ENCODE assay signal across 2 cellular contexts in genomic region chr5:15687401-15687800, GRCh38.
TF ChIP-seq lines count a peak whose summit lies in the region.

No MANE protein-coding gene starts in this region.

TF ChIP-seq in GM23338, 12 proteins besides CTCF, POLR2A, EP300 and RAD21 (continued from another document):
- TF ChIP-seq ZNF331 (CRISPR knock-in tag; IDR thresholded peaks at IDR 0.05; ENCODE audit: low read depth) (no peak), REST (IDR thresholded peaks at IDR 0.05; ENCODE audit: unreplicated experiment) (no peak), CREB1 (CRISPR knock-in tag; IDR thresholded peaks at IDR 0.05; ENCODE audit: low read depth) (no peak), ZNF462 (CRISPR knock-in tag; IDR thresholded peaks at IDR 0.05) (no peak), NANOG (IDR thresholded peaks at IDR 0.05; ENCODE audit: borderline replicate concordance) (no peak), EZH2 (IDR thresholded peaks at IDR 0.05; ENCODE audit: low read depth, unreplicated experiment) (no peak), JUNB (IDR thresholded peaks at IDR 0.05; ENCODE audit: unreplicated experiment) (no peak), EZH2phosphoT487 (IDR thresholded peaks at IDR 0.05; ENCODE audit: unreplicated experiment) (no peak)
- TF ChIP-seq, protein P1, sequence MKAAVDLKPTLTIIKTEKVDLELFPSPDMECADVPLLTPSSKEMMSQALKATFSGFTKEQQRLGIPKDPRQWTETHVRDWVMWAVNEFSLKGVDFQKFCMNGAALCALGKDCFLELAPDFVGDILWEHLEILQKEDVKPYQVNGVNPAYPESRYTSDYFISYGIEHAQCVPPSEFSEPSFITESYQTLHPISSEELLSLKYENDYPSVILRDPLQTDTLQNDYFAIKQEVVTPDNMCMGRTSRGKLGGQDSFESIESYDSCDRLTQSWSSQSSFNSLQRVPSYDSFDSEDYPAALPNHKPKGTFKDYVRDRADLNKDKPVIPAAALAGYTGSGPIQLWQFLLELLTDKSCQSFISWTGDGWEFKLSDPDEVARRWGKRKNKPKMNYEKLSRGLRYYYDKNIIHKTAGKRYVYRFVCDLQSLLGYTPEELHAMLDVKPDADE (IDR thresholded peaks at IDR 0.05): no peak
TF ChIP-seq in GM23338: peak in this region for 0.

TF ChIP-seq in H1, 55 proteins besides CTCF, POLR2A, EP300 and RAD21 (continued from another document):
- TF ChIP-seq SAP30 (IDR thresholded peaks at IDR 0.05; ENCODE audit: insufficient read depth, insufficient replicate concordance, low read length) (no peak), TBP (IDR thresholded peaks at IDR 0.05; ENCODE audit: low read depth, low read length) (no peak), NRF1 (IDR thresholded peaks at IDR 0.05; ENCODE audit: low read depth, low read length) (no peak), RBBP5 (IDR thresholded peaks at IDR 0.05; ENCODE audit: borderline replicate concordance, low read depth, low read length) (no peak), SRF (IDR thresholded peaks at IDR 0.05; ENCODE audit: low read depth, low read length) (no peak), E2F6 (IDR thresholded peaks at IDR 0.05) (peak; percentile 69; the same call in 1 of the 2 replicates), YY1 (IDR thresholded peaks at IDR 0.05; ENCODE audit: low read depth, low read length) (no peak), CREB1 (IDR thresholded peaks at IDR 0.05) (no peak)
